In the genomic region with DNA sequence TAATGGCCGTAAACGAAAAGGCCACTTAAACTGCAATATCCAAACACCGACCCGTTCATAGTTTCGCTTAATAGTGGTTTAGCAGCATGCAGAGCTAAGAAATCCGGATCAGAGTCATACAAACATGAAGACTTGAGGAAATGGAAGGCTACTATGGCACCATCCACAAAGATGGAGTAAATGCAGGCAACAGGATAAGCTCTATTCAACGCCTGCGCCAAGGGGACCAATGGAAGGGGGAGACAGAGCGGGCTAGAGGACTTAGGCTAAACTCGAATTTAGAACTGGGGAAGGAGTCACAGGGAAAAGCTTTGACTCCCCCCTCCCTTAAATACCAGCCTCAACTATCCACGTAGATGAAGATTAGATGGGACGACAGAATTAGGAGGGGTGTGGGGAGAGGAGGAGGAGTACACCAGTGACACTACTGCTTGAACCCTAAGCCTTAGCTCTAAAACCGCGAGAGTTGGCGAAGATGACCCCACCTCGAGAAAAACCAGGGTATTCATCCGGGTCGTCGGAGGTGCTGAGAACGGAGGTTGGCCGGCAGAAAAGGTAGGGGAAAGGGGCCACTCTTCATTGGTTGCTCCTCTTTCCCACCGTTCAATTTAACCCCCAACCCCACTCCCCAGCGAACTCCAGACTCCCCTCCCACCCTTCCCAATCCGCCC, we compare ENCODE assay signal across 8 cellular contexts. TPM values are rescaled to one million over a fixed set of nuclear protein-coding genes. Genes with fewer than 3 reads are reported as not detected.
DNase-seq lines count a peak whose midpoint lies in the region; ATAC-seq, FAIRE-seq and TF ChIP-seq lines count a peak whose summit lies in the region.

No MANE protein-coding gene starts in this region.

- 1 to 29% methylated on average over 23 to 24 of the region's 24 CpGs for WGBS in pancreas, 2 donors

- peak; percentile 64 for FAIRE-seq in GM12892 (lab: Jason Lieb, UNC)
- no peak for FAIRE-seq in pancreas (lab: Jason Lieb, UNC)

- H3K27me3 ChIP-seq in pancreas, result no peaks in the 10 kb centered on the region

- peak overlapping the region; percentile 72 to 83 (median 83) for H3K27ac ChIP-seq in pancreas

- DNase-seq in ACHN (peak; percentile 64), GM12892 (ENCODE audit: insufficient read length) (no peak), NCI-H748 (lab: John Stamatoyannopoulos, UW; ENCODE audit: unreplicated experiment) (peak; percentile 74), activated T-cell treated with anti-CD3 and anti-CD28 coated beads for 4 hours (peak; percentile 3), fibroblast of the aortic adventitia (ENCODE audit: low read depth) (peak; percentile 59), pancreas (no peak)

- in situ Hi-C loops in ACHN (cut with HindIII; ENCODE audit: low pct_ligation_motif_present, low pct_unique_long_range_greater_than_20kb, low sequenced_read_pairs), result no loop called here

- H3K4me3 ChIP-seq in fibroblast of the aortic adventitia (ENCODE audit: low read depth, low read length) (peak overlapping the region; percentile 78), pancreas (peak overlapping the region; percentile 23 to 58 (median 38))

- no peak for TF ChIP-seq POLR2A in GM12892 (IDR thresholded peaks at IDR 0.05; ENCODE audit: low read depth, low read length)

- no peaks in the 10 kb centered on the region for H3K4me1 ChIP-seq in pancreas

- ATAC-seq in pancreas (peak in 2 of 4 donors; percentile 1), GM21528 (IDR thresholded peaks at IDR 0.05; ENCODE audit: low FRiP score, unreplicated experiment) (no peak), GM19328 (IDR thresholded peaks at IDR 0.05; ENCODE audit: unreplicated experiment) (no peak)

- intact Hi-C loops in pancreas (cut with DNase I), result no loop called here

- TF ChIP-seq CTCF in fibroblast of the aortic adventitia (IDR thresholded peaks at IDR 0.05; ENCODE audit: insufficient read depth, low read length), result no peak
- TF ChIP-seq CTCF in pancreas (IDR thresholded peaks at IDR 0.05), result no peak

- no peaks in the 10 kb centered on the region for H3K9me3 ChIP-seq in pancreas

- H3K36me3 ChIP-seq in pancreas, result no peaks in the 10 kb centered on the region

RNA-seq across cellular contexts. Expression of a gene that starts 3.5 kb away (rescaled TPM):
- polyA plus RNA-seq in GM12892 (2012; ENCODE audit: missing spikeins), result 79.8 TPM
- total RNA-seq in fibroblast of the aortic adventitia (ENCODE audit: low replicate concordance), result 90.0 and 167 TPM in 2 replicates
- 100 to 1,000 TPM in 1 of 6 donors, 10 to 100 TPM in 5; 73.5 to 116 (median 77.9) TPM for total RNA-seq in pancreas
- 10 to 100 TPM; 29.8 to 38.6 TPM for polyA plus RNA-seq in pancreas

Comparison
In these comparisons a context has a peak if more than half of its experiments do, and no peak if none do; other contexts are left out.
1. DNase-seq: peak in ACHN (single experiment), NCI-H748 (single experiment), activated T-cell treated with anti-CD3 and anti-CD28 coated beads for 4 hours (single experiment) and fibroblast of the aortic adventitia (single experiment); none in GM12892 (single experiment) and pancreas (0 of 6).